ENCODE assay signal across 8 cellular contexts in the genomic region with DNA sequence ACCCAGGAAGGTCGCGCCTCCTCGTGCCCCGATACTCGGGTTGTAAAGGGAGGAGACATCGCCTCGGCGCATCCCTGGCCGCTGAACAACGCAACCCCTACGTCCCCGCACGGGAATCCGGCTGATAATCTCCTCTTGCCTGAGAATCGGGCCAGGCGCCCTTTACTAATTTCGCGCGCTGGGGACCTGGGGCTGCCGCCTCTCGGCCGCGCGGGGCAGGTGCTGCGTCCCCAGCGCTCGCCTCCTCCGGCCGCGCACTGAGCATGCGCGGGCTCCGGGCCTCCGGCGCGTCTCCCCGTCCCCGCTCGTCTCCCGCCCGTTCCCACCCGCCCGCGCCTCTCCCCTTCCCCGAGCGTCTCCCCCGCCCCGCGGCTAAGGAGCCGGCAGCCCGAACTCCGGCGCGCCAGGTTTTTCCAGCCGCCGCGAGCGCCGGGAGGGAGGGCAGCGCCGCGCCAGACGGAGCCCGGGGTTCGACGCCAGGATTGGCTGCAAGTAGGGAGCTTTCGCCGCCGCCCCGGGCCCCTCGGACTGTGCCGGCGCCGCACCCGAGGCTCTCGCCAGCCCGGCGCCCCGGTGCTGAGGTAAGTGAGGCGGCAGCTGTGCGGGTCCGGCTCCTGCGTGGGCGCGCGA. TPM values are rescaled to one million over a fixed set of nuclear protein-coding genes. Genes with fewer than 3 reads are reported as not detected.
A peak's percentile ranks its signal among the peaks of the same experiment; 100 is the strongest.
DNase-seq lines count a peak whose midpoint lies in the region; ATAC-seq and TF ChIP-seq lines count a peak whose summit lies in the region.

A gene (plus strand): TSS at position 469 of the 630 bp plus-strand sequence.

- no peaks in the 10 kb centered on the region for H3K9me3 Mint-ChIP-seq in activated CD8-positive, alpha-beta T cell treated with anti-CD3 and anti-CD28 coated beads, Interleukin-2, amount 10 ng/mL, durations not matched to agents 7 days and 5 days (ENCODE audit: insufficient read depth)

- H3K79me2 ChIP-seq in hepatocyte, result peaks cover 29% of the 10 kb centered on the region

- peak within 1 kb of the TSS; percentile 96 for H2AFZ ChIP-seq in hepatocyte

- TF ChIP-seq CTCF in GM10266 (IDR thresholded peaks at IDR 0.05; ENCODE audit: control insufficient read depth, insufficient read depth, low read depth, missing control alignments) (no peak), hepatocyte (IDR thresholded peaks at IDR 0.05; ENCODE audit: poor library complexity) (peak; percentile 29), psoas muscle (IDR thresholded peaks at IDR 0.05) (no peak)

- H3K27ac Mint-ChIP-seq in activated CD8-positive, alpha-beta T cell treated with anti-CD3 and anti-CD28 coated beads, Interleukin-2, amount 10 ng/mL, durations not matched to agents 7 days and 5 days, result no peak within 1 kb of the TSS

- peaks cover 32% of the 10 kb centered on the region for H3K27me3 ChIP-seq in hepatocyte
- peaks cover 8 to 48% (median 12%) of the 10 kb centered on the region in 3 donors for H3K27me3 ChIP-seq in psoas muscle (ENCODE audit: insufficient read depth in 3 of 3, low read length in 2 of 3)

- 2% methylated on average over 35 of the region's 86 CpGs for WGBS in hepatocyte (ENCODE audit: low lambda C conversion rate, missing lambda C conversion rate)
- 0 to 1% (median 0%) methylated on average over 59 to 86 of the region's 86 CpGs for WGBS in psoas muscle, 3 donors

- H3K4me1 ChIP-seq in hepatocyte (ENCODE audit: insufficient read depth) (peaks cover 6% of the 10 kb centered on the region), psoas muscle (no peaks in the 10 kb centered on the region)

- ATAC-seq in activated CD8-positive, alpha-beta T cell treated with anti-CD3 and anti-CD28 coated beads, Interleukin-2, amount 10 ng/mL, durations not matched to agents 7 days and 5 days, result peak; percentile 64
- peak in 3 of 4 donors; percentile 13 to 40 (median 33) for ATAC-seq in psoas muscle
- no peak for ATAC-seq in GM21515 (IDR thresholded peaks at IDR 0.05; ENCODE audit: unreplicated experiment)

- H3K9me3 ChIP-seq in hepatocyte (ENCODE audit: low read depth), result no peaks in the 10 kb centered on the region
- no peaks in the 10 kb centered on the region for H3K9me3 ChIP-seq in psoas muscle

- H3K4me3 Mint-ChIP-seq in activated CD8-positive, alpha-beta T cell treated with anti-CD3 and anti-CD28 coated beads, Interleukin-2, amount 10 ng/mL, durations not matched to agents 7 days and 5 days, result no peak within 1 kb of the TSS

- no peaks in the 10 kb centered on the region for H3K9me2 ChIP-seq in hepatocyte (replicated peaks; ENCODE audit: insufficient read depth)

- intact Hi-C loops in psoas muscle (cut with DNase I), result no loop called here

- POLR2A ChIA-PET in activated CD8-positive, alpha-beta T cell treated with anti-CD3 and anti-CD28 coated beads, Interleukin-2, amount 10 ng/mL, durations not matched to agents 7 days and 5 days (lab: Charles Lee), result no interaction called here

- DNase-seq in GM10266 (ENCODE audit: extremely low spot score) (peak; percentile 71), NCI-H1105 (lab: John Stamatoyannopoulos, UW) (peak; percentile 72), hepatocyte (ENCODE audit: low spot score) (peak; percentile 96), psoas muscle (peak; percentile 59 to 71), mesenteric fat pad (ENCODE audit: low spot score) (no peak), KG1 (lab: John Stamatoyannopoulos, UW) (no peak)
- DNase-seq in activated CD8-positive, alpha-beta T cell treated with anti-CD3 and anti-CD28 coated beads, Interleukin-2, amount 10 ng/mL, durations not matched to agents 7 days and 5 days, result no peak

- H3K27me3 Mint-ChIP-seq in activated CD8-positive, alpha-beta T cell treated with anti-CD3 and anti-CD28 coated beads, Interleukin-2, amount 10 ng/mL, durations not matched to agents 7 days and 5 days (ENCODE audit: low read depth), result peaks cover 30% of the 10 kb centered on the region

- H3K4me2 ChIP-seq in hepatocyte, result peak within 1 kb of the TSS; percentile 95

- H3K36me3 ChIP-seq in hepatocyte (replicated peaks; ENCODE audit: insufficient read depth, low read depth) (no peaks in the 10 kb centered on the region), psoas muscle (ENCODE audit: insufficient read depth in 1 of 2, low read depth in 1 of 2) (no peaks in the 10 kb centered on the region)

- H3K36me3 Mint-ChIP-seq in activated CD8-positive, alpha-beta T cell treated with anti-CD3 and anti-CD28 coated beads, Interleukin-2, amount 10 ng/mL, durations not matched to agents 7 days and 5 days (ENCODE audit: low read depth), result no peaks in the 10 kb centered on the region

- H4K20me1 ChIP-seq in hepatocyte (ENCODE audit: insufficient read depth, poor library complexity, severe bottlenecking), result no peaks in the 10 kb centered on the region

- H3K4me3 ChIP-seq in hepatocyte (peak within 1 kb of the TSS; percentile 77), psoas muscle (peak within 1 kb of the TSS; percentile 54)

- H3K27ac ChIP-seq in hepatocyte (peak within 1 kb of the TSS; percentile 91), psoas muscle (no peak within 1 kb of the TSS)

- no peaks in the 10 kb centered on the region for H3K4me1 Mint-ChIP-seq in activated CD8-positive, alpha-beta T cell treated with anti-CD3 and anti-CD28 coated beads, Interleukin-2, amount 10 ng/mL, durations not matched to agents 7 days and 5 days (ENCODE audit: low read depth)

- CTCF ChIA-PET in activated CD8-positive, alpha-beta T cell treated with anti-CD3 and anti-CD28 coated beads, Interleukin-2, amount 10 ng/mL, durations not matched to agents 7 days and 5 days (lab: Charles Lee), result no interaction called here

RNA-seq across cellular contexts. Expression of the gene that starts here (rescaled TPM):
- total RNA-seq in activated CD8-positive, alpha-beta T cell treated with anti-CD3 and anti-CD28 coated beads, Interleukin-2, amount 10 ng/mL, durations not matched to agents 7 days and 5 days, result not detected
- total RNA-seq in hepatocyte (30.3 and 35.2 TPM in 2 replicates), psoas muscle (1 to 10 TPM in 2 of 4 donors, under 1 TPM in 2; 0.32 to 3.2 (median 1.1) TPM), mesenteric fat pad (3.8 TPM)
- polyA plus RNA-seq in hepatocyte (17.4 and 17.6 TPM in 2 replicates), psoas muscle (under 1 TPM; 0.17 to 0.68 (median 0.29) TPM)

Comparison
In these comparisons a context has a peak if more than half of its experiments do, and no peak if none do; other contexts are left out.
1. RNA of the gene that starts here (polyA plus RNA-seq): 17.4 to 17.6 TPM in hepatocyte; 0.17 to 0.68 TPM in psoas muscle; every median in the first group is over 10 times any median in the second.
2. Peak in ATAC-seq in activated CD8-positive, alpha-beta T cell treated with anti-CD3 and anti-CD28 coated beads, Interleukin-2, amount 10 ng/mL, durations not matched to agents 7 days and 5 days; RNA of the gene not detected or under 1 TPM.
3. DNase-seq: peak in GM10266 (single experiment), NCI-H1105 (single experiment), hepatocyte (single experiment) and psoas muscle (2 of 2); none in activated CD8-positive, alpha-beta T cell treated with anti-CD3 and anti-CD28 coated beads, Interleukin-2, amount 10 ng/mL, durations not matched to agents 7 days and 5 days (single experiment), mesenteric fat pad (single experiment) and KG1 (single experiment).